Comparison of ENCODE assay signal across 8 cellular contexts in genomic region chr5:138032572-138033274, GRCh38. TPM values are rescaled to one million over a fixed set of nuclear protein-coding genes. Genes with fewer than 3 reads are reported as not detected.
DNase-seq lines count a peak whose midpoint lies in the region; ATAC-seq and TF ChIP-seq lines count a peak whose summit lies in the region.

Gene FAM13B (minus strand): TSS chr5:138033079. CDS start chr5:138019111, 13,968 bp downstream.

- CTCF ChIA-PET in OCI-LY7 (lab: Charles Lee; ENCODE audit: unreplicated experiment), result interaction anchor here (1.0 kb wide), 1 partner anchor 57 kb away, joined by 3 read pairs; no protein-coding TSS in a partner anchor

- intact Hi-C loops in OCI-LY7 (cut with micrococcal nuclease; ENCODE audit: unreplicated experiment), result loop anchor here (2.0 to 10.0 kb wide), 3 partner anchors 280 to 542 kb away; partner anchors contain the start of genes CDC25C and HSPA9

- H4K20me1 ChIP-seq in OCI-LY7 (ENCODE audit: insufficient read depth, low read length), result peaks cover 27% of the 10 kb centered on the region; the same call in 1 of the 2 replicates

- H3K27ac ChIP-seq in OCI-LY7 (ENCODE audit: low read depth, low read length, poor library complexity, severe bottlenecking) (peak within 1 kb of the TSS; percentile 97), mucosa of rectum (ENCODE audit: low read depth in 2 of 2, low read length in 2 of 2) (peak within 1 kb of the TSS; percentile 99)

- H3K4me3 ChIP-seq in OCI-LY7 (ENCODE audit: low read depth, low read length, poor library complexity, severe bottlenecking) (peak within 1 kb of the TSS; percentile 85), epithelial cell of esophagus (ENCODE audit: low read length) (peak within 1 kb of the TSS; percentile 91), mucosa of rectum (ENCODE audit: low read length in 2 of 2) (peak within 1 kb of the TSS; percentile 90 to 92)

- no peaks in the 10 kb centered on the region for H3K27me3 ChIP-seq in mucosa of rectum (ENCODE audit: control insufficient read depth in 2 of 2, insufficient read depth in 2 of 2, low read length in 2 of 2)

- H3K9me3 ChIP-seq in OCI-LY7 (ENCODE audit: low read length) (peaks cover 6% of the 10 kb centered on the region), mucosa of rectum (ENCODE audit: control insufficient read depth in 2 of 2, low read length in 2 of 2) (no peaks in the 10 kb centered on the region)

- DNase-seq in COLO829 (ENCODE audit: low spot score) (peak; percentile 39), HS-5 (ENCODE audit: low read depth) (peak; percentile 46), OCI-LY7 (ENCODE audit: low spot score) (peak; percentile 86), activated T-cell treated with anti-CD3 and anti-CD28 coated beads for 1 hour (ENCODE audit: low read depth) (peak; percentile 69), epithelial cell of esophagus (ENCODE audit: low read depth) (peak; percentile 72)
- peak; percentile 58 for DNase-seq in stimulated activated CD8-positive, alpha-beta memory T cell treated with anti-CD3 and anti-CD28 coated beads, Interleukin-7, amount 100 ng/mL, for 1 hour (ENCODE audit: low read depth in 2 of 2)

- peak within 1 kb of the TSS; percentile 95 for H3K4me2 ChIP-seq in OCI-LY7 (ENCODE audit: low read length)

- no TSS peak for BruUV-seq in OCI-LY7 (replicated peaks; lab: Mats Ljungman, UMichigan)

- H3K9me2 ChIP-seq in OCI-LY7 (ENCODE audit: insufficient read depth, low read length), result no peaks in the 10 kb centered on the region

- H3K4me1 ChIP-seq in OCI-LY7 (ENCODE audit: insufficient read depth, low read length, poor library complexity, severe bottlenecking) (peaks cover 65% of the 10 kb centered on the region), mucosa of rectum (ENCODE audit: control insufficient read depth in 2 of 2, insufficient read depth in 2 of 2, low read length in 2 of 2) (peaks cover 18 to 22% of the 10 kb centered on the region in 2 donors)

- H3K36me3 ChIP-seq in OCI-LY7 (ENCODE audit: insufficient read depth, low read length), result peaks cover 33% of the 10 kb centered on the region
- H3K36me3 ChIP-seq in mucosa of rectum (ENCODE audit: control insufficient read depth in 2 of 2, insufficient read depth in 2 of 2, low read length in 2 of 2), result no peaks in the 10 kb centered on the region

- H3K9ac ChIP-seq in mucosa of rectum (ENCODE audit: low read depth in 1 of 2, low read length in 2 of 2), result peak within 1 kb of the TSS; percentile 91 to 94

- peak within 1 kb of the TSS; percentile 68 for H2AFZ ChIP-seq in OCI-LY7 (ENCODE audit: low read length)

- POLR2A ChIA-PET in OCI-LY7 (lab: Charles Lee), result interaction anchor here (0.7 to 1.5 kb wide), 4 partner anchors 10 to 281 kb away, joined by 3 to 5 read pairs (median 4); no protein-coding TSS in a partner anchor

- peaks cover 48% of the 10 kb centered on the region for H3K79me2 ChIP-seq in OCI-LY7 (ENCODE audit: insufficient read depth, low read depth, low read length)

- ATAC-seq in GM21360 (IDR thresholded peaks at IDR 0.05; ENCODE audit: unreplicated experiment), result peak; percentile 49

- peak; percentile 10; the same call in 1 of the 2 replicates for TF ChIP-seq CTCF in OCI-LY7 (conservative IDR thresholded peaks at IDR 0.05; ENCODE audit: low read length)
- TF ChIP-seq CTCF in epithelial cell of esophagus (IDR thresholded peaks at IDR 0.05; ENCODE audit: insufficient read depth, low read depth, low read length, missing control alignments), result no peak

RNA-seq across cellular contexts. Expression of gene FAM13B, which starts in this region (rescaled TPM):
- 9.8 and 21.5 TPM in 2 replicates for total RNA-seq in OCI-LY7 (2014; rRNA removed; shearing (Covaris generic))
- total RNA-seq in OCI-LY7 (2022), result 29.8 and 35.7 TPM in 2 replicates

Comparison
In these comparisons a context has a peak if more than half of its experiments do, and no peak if none do; other contexts are left out.
1. Peak in every context shown above with its lines: DNase-seq, ATAC-seq, H3K4me3 ChIP-seq and H3K27ac ChIP-seq.